Comparison of ENCODE assay signal across 19 cellular contexts in genomic region chr7:158021836-158022235, GRCh38.
"Had no signal": no experiment of that assay in that cellular context is flagged by ENCODE, and none has a peak within 500 bp of the region (broad histone marks: within the 10 kb centered on the region; RNA-seq: fewer than 3 reads in every experiment).

No MANE protein-coding gene starts in this region.

- H3K9me3 ChIP-seq: breast epithelium had no signal

- H3K4me3 Mint-ChIP-seq: activated CD4-positive, alpha-beta T cell treated with anti-CD3 and anti-CD28 coated beads for 36 hours; activated CD8-positive, alpha-beta T cell treated with anti-CD3 and anti-CD28 coated beads for 36 hours; activated naive CD4-positive, alpha-beta T cell treated with anti-CD3 and anti-CD28 coated beads, Interleukin-2, amount 50 U/mL, for 24 hours; activated T-cell treated with anti-CD3 and anti-CD28 coated beads, Interleukin-2, amount 50 U/mL, for 72 hours had no signal

- H3K27ac ChIP-seq: breast epithelium, WERI-Rb-1 had no signal

- H3K4me1 ChIP-seq: breast epithelium had no signal

- H3K27me3 ChIP-seq: breast epithelium had no signal

- H3K4me1 Mint-ChIP-seq: activated CD4-positive, alpha-beta T cell treated with anti-CD3 and anti-CD28 coated beads for 36 hours; activated naive CD4-positive, alpha-beta T cell treated with anti-CD3 and anti-CD28 coated beads, Interleukin-2, amount 50 U/mL, for 24 hours had no signal

- H3K36me3 Mint-ChIP-seq: activated naive CD4-positive, alpha-beta T cell treated with anti-CD3 and anti-CD28 coated beads, Interleukin-2, amount 50 U/mL, for 24 hours had no signal

- H3K9me3 Mint-ChIP-seq: activated CD8-positive, alpha-beta T cell treated with anti-CD3 and anti-CD28 coated beads for 36 hours; activated naive CD4-positive, alpha-beta T cell treated with anti-CD3 and anti-CD28 coated beads, Interleukin-2, amount 50 U/mL, for 24 hours; activated T-cell treated with anti-CD3 and anti-CD28 coated beads, Interleukin-2, amount 50 U/mL, for 72 hours; activated T-helper 2 cell treated with anti-CD3 and anti-CD28 coated beads, Interferon-gamma antibody, Interleukin-2, Interleukin-4, amounts not matched to agents 10 μg/mL and 5 μg/mL and 100 μg/mL, durations not matched to agents 14 hours and 24 hours and 36 hours had no signal

- ATAC-seq: activated CD4-positive, alpha-beta T cell treated with anti-CD3 and anti-CD28 coated beads for 36 hours; activated CD8-positive, alpha-beta T cell treated with anti-CD3 and anti-CD28 coated beads for 36 hours; activated T-cell treated with anti-CD3 and anti-CD28 coated beads, Interleukin-2, amount 50 U/mL, for 72 hours had no signal

- H3K36me3 ChIP-seq: breast epithelium, WERI-Rb-1 had no signal

- DNase-seq: activated CD4-positive, alpha-beta T cell treated with anti-CD3 and anti-CD28 coated beads for 36 hours; activated CD4-positive, alpha-beta T cell treated with anti-CD3 and anti-CD28 coated beads, Interleukin-2, amount 50 U/mL, for 1 hour; activated CD8-positive, alpha-beta memory T cell treated with anti-CD3 and anti-CD28 coated beads, Interleukin-2, amount 50 U/mL, for 4 hours; activated CD8-positive, alpha-beta T cell treated with anti-CD3 and anti-CD28 coated beads for 36 hours; activated naive CD4-positive, alpha-beta T cell; activated T-cell treated with anti-CD3 and anti-CD28 coated beads, Interleukin-2, amount 50 U/mL, for 72 hours; Karpas-422; MM.1S; NCI-H1436 treated with DMSO at 0.1 percent for 48 hours; NCI-H187; NCI-H2171; NCI-H226; SHP77 treated with DMSO at 0.1 percent for 48 hours; T-helper 1 cell; WERI-Rb-1 had no signal

- H3K27ac Mint-ChIP-seq: activated CD4-positive, alpha-beta T cell treated with anti-CD3 and anti-CD28 coated beads for 36 hours; activated CD8-positive, alpha-beta T cell treated with anti-CD3 and anti-CD28 coated beads for 36 hours; activated naive CD4-positive, alpha-beta T cell treated with anti-CD3 and anti-CD28 coated beads, Interleukin-2, amount 50 U/mL, for 24 hours; activated T-cell treated with anti-CD3 and anti-CD28 coated beads, Interleukin-2, amount 50 U/mL, for 72 hours; activated T-helper 2 cell treated with anti-CD3 and anti-CD28 coated beads, Interferon-gamma antibody, Interleukin-2, Interleukin-4, amounts not matched to agents 10 μg/mL and 5 μg/mL and 100 μg/mL, durations not matched to agents 14 hours and 24 hours and 36 hours had no signal

- H3K4me3 ChIP-seq: breast epithelium had no signal

- H3K27me3 Mint-ChIP-seq: activated CD4-positive, alpha-beta T cell treated with anti-CD3 and anti-CD28 coated beads for 36 hours; activated CD8-positive, alpha-beta T cell treated with anti-CD3 and anti-CD28 coated beads for 36 hours; activated naive CD4-positive, alpha-beta T cell treated with anti-CD3 and anti-CD28 coated beads, Interleukin-2, amount 50 U/mL, for 24 hours had no signal

- FAIRE-seq: RCC 7860 had no signal
